In the genomic region with DNA sequence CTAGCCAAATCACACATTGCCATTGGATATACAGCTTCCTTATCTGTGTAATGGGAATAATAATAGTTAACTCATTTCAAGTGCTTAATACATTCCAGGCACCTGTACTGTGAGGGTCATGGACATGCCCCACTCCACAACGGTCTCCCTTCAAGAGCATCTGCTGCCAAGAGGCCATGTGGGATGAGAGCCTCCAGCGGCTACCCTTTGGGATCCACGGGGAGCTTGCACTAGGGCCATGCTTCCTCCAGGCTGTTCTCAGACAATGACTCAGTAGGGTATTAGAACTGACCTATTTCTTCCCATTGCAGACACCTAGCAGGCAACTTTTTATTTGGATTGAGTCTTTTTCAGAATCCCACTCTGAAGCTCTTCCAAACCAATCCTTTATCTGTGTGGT, we compare ENCODE assay signal across 10 cellular contexts.
"Had no signal": no experiment of that assay in that cellular context is flagged by ENCODE, and none has a peak within 500 bp of the region (broad histone marks: within the 10 kb centered on the region; RNA-seq: fewer than 3 reads in every experiment).

No MANE protein-coding gene starts in this region.

- H3K36me3 ChIP-seq: adrenal gland, pancreas, spleen, suprapubic skin had no signal

- H3K9me3 Mint-ChIP-seq: activated naive CD4-positive, alpha-beta T cell treated with anti-CD3 and anti-CD28 coated beads, Interleukin-2, amount 10 ng/mL, durations not matched to agents 7 days and 5 days had no signal

- H3K27ac ChIP-seq: pancreas, spleen, suprapubic skin had no signal

- H3K27ac Mint-ChIP-seq: activated naive CD4-positive, alpha-beta T cell treated with anti-CD3 and anti-CD28 coated beads, Interleukin-2, amount 10 ng/mL, durations not matched to agents 7 days and 5 days; activated T-cell treated with anti-CD3 and anti-CD28 coated beads, Interleukin-2, amount 50 U/mL, for 24 hours; stimulated activated naive CD8-positive, alpha-beta T cell treated with anti-CD3 and anti-CD28 coated beads, Interleukin-15, Interleukin-2, amounts not matched to agents 100 ng/mL and 50 ng/mL, for 24 hours had no signal

- H3K9me3 ChIP-seq: adrenal gland, pancreas, spleen, suprapubic skin had no signal

- DNase-seq: activated CD4-positive, alpha-beta T cell treated with anti-CD3 and anti-CD28 coated beads, Interleukin-2, amount 50 U/mL, for 48 hours; activated CD4-positive, CD25-positive, alpha-beta regulatory T cell treated with anti-CD3 and anti-CD28 coated beads, Interleukin-2, amount 50 U/mL, for 72 hours; activated naive CD4-positive, alpha-beta T cell treated with anti-CD3 and anti-CD28 coated beads, Interleukin-2, amount 10 ng/mL, durations not matched to agents 7 days and 5 days; activated T-cell treated with anti-CD3 and anti-CD28 coated beads, Interleukin-2, amount 50 U/mL, for 24 hours; spleen; trophoblast cell had no signal

- H3K4me1 ChIP-seq: pancreas, spleen, suprapubic skin had no signal

- H3K27me3 Mint-ChIP-seq: activated naive CD4-positive, alpha-beta T cell treated with anti-CD3 and anti-CD28 coated beads, Interleukin-2, amount 10 ng/mL, durations not matched to agents 7 days and 5 days; activated T-cell treated with anti-CD3 and anti-CD28 coated beads, Interleukin-2, amount 50 U/mL, for 24 hours; stimulated activated naive CD8-positive, alpha-beta T cell treated with anti-CD3 and anti-CD28 coated beads, Interleukin-15, Interleukin-2, amounts not matched to agents 100 ng/mL and 50 ng/mL, for 24 hours had no signal

- H3K4me1 Mint-ChIP-seq: activated naive CD4-positive, alpha-beta T cell treated with anti-CD3 and anti-CD28 coated beads, Interleukin-2, amount 10 ng/mL, durations not matched to agents 7 days and 5 days had no signal

- H3K4me3 Mint-ChIP-seq: activated naive CD4-positive, alpha-beta T cell treated with anti-CD3 and anti-CD28 coated beads, Interleukin-2, amount 10 ng/mL, durations not matched to agents 7 days and 5 days; activated T-cell treated with anti-CD3 and anti-CD28 coated beads, Interleukin-2, amount 50 U/mL, for 24 hours; stimulated activated naive CD8-positive, alpha-beta T cell treated with anti-CD3 and anti-CD28 coated beads, Interleukin-15, Interleukin-2, amounts not matched to agents 100 ng/mL and 50 ng/mL, for 24 hours had no signal

- H3K4me3 ChIP-seq: adrenal gland, pancreas, spleen, suprapubic skin had no signal

- H3K36me3 Mint-ChIP-seq: activated naive CD4-positive, alpha-beta T cell treated with anti-CD3 and anti-CD28 coated beads, Interleukin-2, amount 10 ng/mL, durations not matched to agents 7 days and 5 days had no signal

- H3K27me3 ChIP-seq: adrenal gland, pancreas, spleen, suprapubic skin had no signal
